In the genomic region with DNA sequence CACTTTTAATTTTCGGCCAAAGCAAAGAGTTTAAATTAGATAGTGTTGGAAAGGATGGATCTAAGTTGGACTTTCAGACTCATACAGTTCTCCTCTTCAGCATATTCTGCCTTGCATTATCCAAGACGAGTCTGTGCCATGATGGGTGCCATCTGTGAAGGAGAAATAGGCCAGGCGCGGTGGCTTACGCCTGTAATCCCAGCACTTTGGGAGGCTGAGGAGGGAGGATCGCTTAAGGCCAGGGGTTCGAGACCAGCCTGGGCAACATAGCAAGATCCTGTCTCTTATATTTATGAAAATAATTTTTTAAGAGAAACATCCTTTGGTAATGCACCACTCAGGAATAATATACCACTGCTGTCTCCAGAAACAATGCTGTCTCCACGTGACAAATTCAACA, we compare ENCODE assay signal across 35 cellular contexts. TPM values are rescaled to one million over a fixed set of nuclear protein-coding genes. Genes with fewer than 3 reads are reported as not detected.
DNase-seq lines count a peak whose midpoint lies in the region; ATAC-seq, FAIRE-seq and TF ChIP-seq lines count a peak whose summit lies in the region.
"Had no signal": no experiment of that assay in that cellular context is flagged by ENCODE, and none has a peak within 500 bp of the region (broad histone marks: within the 10 kb centered on the region; RNA-seq: fewer than 3 reads in every experiment).

No MANE protein-coding gene starts in this region.

- H3K4me1 ChIP-seq in K562 (replicated peaks in 1 of 2; ENCODE audit: control insufficient read depth in 2 of 2, insufficient read depth in 2 of 2, low read length in 2 of 2) = peaks cover under 1 to 3% of the 10 kb centered on the region in 2 experiments; a peak in 2 of 5 replicates
- no peaks in the 10 kb centered on the region for H3K4me1 ChIP-seq in esophagus muscularis mucosa
- H3K4me1 ChIP-seq in uterus = no peaks in the 10 kb centered on the region
- H3K4me1 ChIP-seq: A549, BE2C, BLaER1, Caco-2 had no signal

- H3K36me3 Mint-ChIP-seq in dendritic cell treated with granulocyte-macrophage colony-stimulating factor and Interleukin-4, amounts not matched to agents 40 ng/mL and 50 ng/mL, for 4 days (ENCODE audit: low read depth) = no peaks in the 10 kb centered on the region
- H3K36me3 Mint-ChIP-seq: CD14-positive monocyte; CD4-positive, alpha-beta memory T cell; CD4-positive, CD25-positive, alpha-beta regulatory T cell; CD8-positive, alpha-beta memory T cell; CD8-positive, alpha-beta T cell had no signal

- H3K27me3 ChIP-seq in K562 (ENCODE audit: control insufficient read depth in 2 of 2, insufficient read depth in 2 of 2, low read length in 2 of 2) = no peaks in the 10 kb centered on the region
- H3K27me3 ChIP-seq in esophagus muscularis mucosa = no peaks in the 10 kb centered on the region
- no peaks in the 10 kb centered on the region for H3K27me3 ChIP-seq in uterus
- H3K27me3 ChIP-seq: BE2C; BLaER1; BLaER1 treated with 17β-estradiol and CSF1 and Interleukin-3, amounts not matched to agents 10 nM and 100 nM had no signal

- H3K27ac ChIP-seq in K562 (ENCODE audit: extremely low read depth, low read depth, low read length) (no peak overlapping the region), esophagus muscularis mucosa (replicated peaks in 1 of 4) (no peak overlapping the region), uterus (no peak overlapping the region)
- H3K27ac ChIP-seq: 22Rv1; A549; BLaER1; BLaER1 treated with 17β-estradiol and CSF1 and Interleukin-3, amounts not matched to agents 10 nM and 100 nM; C4-2B had no signal

- H2AFZ ChIP-seq in K562 (ENCODE audit: low read depth, low read length) = no peak overlapping the region

- no peaks in the 10 kb centered on the region for H3K36me3 ChIP-seq in K562 (ENCODE audit: control insufficient read depth, insufficient read depth, low read length)
- H3K36me3 ChIP-seq in esophagus muscularis mucosa = no peaks in the 10 kb centered on the region
- H3K36me3 ChIP-seq in uterus = no peaks in the 10 kb centered on the region
- H3K36me3 ChIP-seq: BE2C; BLaER1; BLaER1 treated with 17β-estradiol and CSF1 and Interleukin-3, amounts not matched to agents 10 nM and 100 nM had no signal

- peaks cover 15% of the 10 kb centered on the region for H3K27me3 Mint-ChIP-seq in dendritic cell treated with granulocyte-macrophage colony-stimulating factor and Interleukin-4, amounts not matched to agents 40 ng/mL and 50 ng/mL, for 4 days

- H3K79me2 ChIP-seq in K562 (ENCODE audit: control insufficient read depth, insufficient read depth, low read length) = no peaks in the 10 kb centered on the region

- intact Hi-C loops in K562 (cut with micrococcal nuclease) (no loop called here), esophagus muscularis mucosa (cut with DNase I) (no loop called here), uterus (cut with DNase I; ENCODE audit: low total_unique reads) (no loop called here)
- intact Hi-C loops in dendritic cell treated with granulocyte-macrophage colony-stimulating factor and Interleukin-4, amounts not matched to agents 40 ng/mL and 50 ng/mL, for 4 days (cut with micrococcal nuclease) = no loop called here

- no peak overlapping the region for H3K4me3 Mint-ChIP-seq in dendritic cell treated with granulocyte-macrophage colony-stimulating factor and Interleukin-4, amounts not matched to agents 40 ng/mL and 50 ng/mL, for 4 days
- H3K4me3 Mint-ChIP-seq: B cell; CD14-positive monocyte; CD4-positive, alpha-beta memory T cell; CD4-positive, alpha-beta T cell; CD4-positive, CD25-positive, alpha-beta regulatory T cell; CD8-positive, alpha-beta T cell had no signal

- TF ChIP-seq CTCF in K562 (IDR thresholded peaks at IDR 0.05 in 2 of 3, conservative IDR thresholded peaks at IDR 0.05 in 1 of 3; ENCODE audit: insufficient read depth in 2 of 3, low read depth in 1 of 3, low read length in 3 of 3) (no peak), esophagus muscularis mucosa (IDR thresholded peaks at IDR 0.05) (no peak), uterus (IDR thresholded peaks at IDR 0.05) (no peak)

- H3K4me3 ChIP-seq in K562 (no peak overlapping the region), esophagus muscularis mucosa (no peak overlapping the region), uterus (no peak overlapping the region)
- H3K4me3 ChIP-seq: A549; BLaER1; BLaER1 treated with 17β-estradiol and CSF1 and Interleukin-3, amounts not matched to agents 10 nM and 100 nM had no signal

- BruUV-seq in K562 (replicated peaks; lab: Mats Ljungman, UMichigan) = no TSS peak

- WGBS in K562 (ENCODE audit: insufficient coverage, low coverage, missing lambda C conversion rate) = 54% methylated on average over 8 of the region's 8 CpGs
- WGBS in esophagus muscularis mucosa = 90% methylated on average over 8 of the region's 8 CpGs

- DNase-seq in K562 (ENCODE audit: extremely low read depth in 1 of 4, low spot score in 3 of 4) (no peak), esophagus muscularis mucosa (ENCODE audit: extremely low spot score) (peak; percentile 55), NCI-H2227 treated with DMSO at 0.1 percent for 48 hours (lab: John Stamatoyannopoulos, UW) (no peak), LoVo (ENCODE audit: low spot score) (no peak), uterus (no peak)
- DNase-seq: 8988T; ACHN; AML-193; BE2C; C1 segment of cervical spinal cord; Caco-2; Calu3; CD4-positive, alpha-beta memory T cell; CD4-positive, alpha-beta T cell; CD4-positive, CD25-positive, alpha-beta regulatory T cell; CD8-positive, alpha-beta memory T cell; CD8-positive, alpha-beta T cell; COR-L47; DMS 273 treated with DMSO at 0.1 percent for 48 hours; DMS153; DMS53; DMS79; DMS79 treated with DMSO at 0.1 percent for 48 hours; DND-41; EL had no signal

- TF ChIP-seq RAD21 in K562 (CRISPR knock-in tag; conservative IDR thresholded peaks at IDR 0.05 in 1 of 2, IDR thresholded peaks at IDR 0.05 in 1 of 2) = no peak

- no peak for TF ChIP-seq POLR2A in K562 (conservative IDR thresholded peaks at IDR 0.05)
- no peak for TF ChIP-seq POLR2A in esophagus muscularis mucosa (IDR thresholded peaks at IDR 0.05; ENCODE audit: low read depth)
- no peak for TF ChIP-seq POLR2A in uterus (IDR thresholded peaks at IDR 0.05)

- no peak overlapping the region for H3K4me2 ChIP-seq in K562 (ENCODE audit: insufficient read depth, low read length)
- H3K4me2 ChIP-seq: A549; BLaER1; BLaER1 treated with 17β-estradiol and CSF1 and Interleukin-3, amounts not matched to agents 10 nM and 100 nM had no signal

- H3K9me3 Mint-ChIP-seq in dendritic cell treated with granulocyte-macrophage colony-stimulating factor and Interleukin-4, amounts not matched to agents 40 ng/mL and 50 ng/mL, for 4 days = no peaks in the 10 kb centered on the region
- H3K9me3 Mint-ChIP-seq: CD14-positive monocyte; CD4-positive, alpha-beta memory T cell; CD4-positive, alpha-beta T cell; CD4-positive, CD25-positive, alpha-beta regulatory T cell; CD8-positive, alpha-beta memory T cell; CD8-positive, alpha-beta T cell had no signal

- no peaks in the 10 kb centered on the region for H3K9me1 ChIP-seq in K562 (ENCODE audit: control insufficient read depth, insufficient read depth, low read length)

- TF ChIP-seq EP300 in K562 (IDR thresholded peaks at IDR 0.05; ENCODE audit: low read length) (no peak), esophagus muscularis mucosa (IDR thresholded peaks at IDR 0.05) (no peak)

- CTCF ChIA-PET in K562 (lab: Yijun Ruan, JAX; ENCODE audit: low intra/inter-chr PET ratio) = no interaction called here

- in situ Hi-C loops in K562 (cut with MboI) = no loop called here

- H3K27ac Mint-ChIP-seq in dendritic cell treated with granulocyte-macrophage colony-stimulating factor and Interleukin-4, amounts not matched to agents 40 ng/mL and 50 ng/mL, for 4 days = peak overlapping the region; percentile 9
- H3K27ac Mint-ChIP-seq: B cell; CD4-positive, alpha-beta T cell; CD4-positive, CD25-positive, alpha-beta regulatory T cell; CD8-positive, alpha-beta T cell had no signal

- no peak for FAIRE-seq in K562 (lab: Jason Lieb, UNC)
- FAIRE-seq: A204.1, A549, D721Med had no signal

- H3K9ac ChIP-seq in K562 (ENCODE audit: insufficient read depth in 1 of 2, low read depth in 2 of 2, low read length in 2 of 2) = no peak overlapping the region
- H3K9ac ChIP-seq: BLaER1; BLaER1 treated with 17β-estradiol and CSF1 and Interleukin-3, amounts not matched to agents 10 nM and 100 nM had no signal

- POLR2A ChIA-PET in K562 (lab: Yijun Ruan, JAX) = interaction anchor here (0.8 kb wide), 1 partner anchor 44 kb away, joined by 3 read pairs; no protein-coding TSS in a partner anchor

- H4K20me1 ChIP-seq in K562 (replicated peaks; ENCODE audit: control insufficient read depth, insufficient read depth, low read length) = no peaks in the 10 kb centered on the region
- H4K20me1 ChIP-seq: BLaER1; BLaER1 treated with 17β-estradiol and CSF1 and Interleukin-3, amounts not matched to agents 10 nM and 100 nM had no signal

- H3K9me3 ChIP-seq in K562 (replicated peaks; ENCODE audit: control insufficient read depth, insufficient read depth, low read depth, low read length) (no peaks in the 10 kb centered on the region), esophagus muscularis mucosa (no peaks in the 10 kb centered on the region), uterus (no peaks in the 10 kb centered on the region)
- H3K9me3 ChIP-seq: A549; BE2C; BLaER1; BLaER1 treated with 17β-estradiol and CSF1 and Interleukin-3, amounts not matched to agents 10 nM and 100 nM; Caco-2 had no signal

- ATAC-seq in K562 = no peak
- ATAC-seq: A549; CD8-positive, alpha-beta T cell had no signal

- H3K4me1 Mint-ChIP-seq in dendritic cell treated with granulocyte-macrophage colony-stimulating factor and Interleukin-4, amounts not matched to agents 40 ng/mL and 50 ng/mL, for 4 days (ENCODE audit: low read depth) = no peaks in the 10 kb centered on the region
- H3K4me1 Mint-ChIP-seq: B cell; CD14-positive monocyte; CD4-positive, alpha-beta memory T cell; CD4-positive, CD25-positive, alpha-beta regulatory T cell had no signal

RNA-seq across cellular contexts. Expression of a gene that starts 6.5 kb away (rescaled TPM):
- total RNA-seq in K562 (2011; cell fraction: chromatin; rRNA removed; ENCODE audit: low replicate concordance) = 4.5 and 4.7 TPM in 2 replicates
- total RNA-seq in K562 (2011; cell fraction: nucleolus; rRNA removed) = 2.7 and 2.9 TPM in 2 replicates
- total RNA-seq in K562 (2011; cell fraction: nucleoplasm; rRNA removed) = 3.7 and 4.7 TPM in 2 replicates
- total RNA-seq in K562 (2014; rRNA removed) (0.18 and 0.86 TPM in 2 replicates), K562 (2014; rRNA removed; fragmentation: Illumina TruSeq; extraction: Trizol) (1.4 and 1.6 TPM in 2 replicates), K562 (2015; rRNA removed; fragmentation: Illumina TruSeq; extraction: Trizol) (0.43 and 0.53 TPM in 2 replicates), K562 (2021) (0.98 TPM in 2 replicates), esophagus muscularis mucosa (1 to 10 TPM in 2 of 4 donors, under 1 TPM in 2; 0.42 to 3.6 (median 1.8) TPM), uterus (1 to 10 TPM in 2 of 4 donors, under 1 TPM in 1, not detected in 1; 0.29 to 9.7 (median 1.8) TPM)
- polyA plus RNA-seq in K562 (2011; rRNA removed) (0.62 and 1.3 TPM in 2 replicates), K562 (2014; fragmentation: Illumina TruSeq; extraction: Trizol) (0.89 and 1.0 TPM in 2 replicates), K562 (2014; fragmentation: Nextera tagmentation; extraction: Ambion mirVana) (1 to 10 TPM in 1 of 2 experiments, under 1 TPM in 1; 0.94 to 1.1 TPM), K562 (2014; rRNA removed) (0.81 and 1.1 TPM in 2 replicates)
- polyA plus RNA-seq in K562 (2011; cell fraction: cytosol; rRNA removed) = 0.58 and 0.69 TPM in 2 replicates
- polyA plus RNA-seq in K562 (2011; cell fraction: nucleus; rRNA removed) = 0.55 and 1.2 TPM in 2 replicates
- polyA plus RNA-seq in K562 (2012) = 0.98 and 1.3 TPM in 2 replicates
- 0.81 and 2.1 TPM in 2 replicates for polyA minus RNA-seq in K562 (2011; rRNA and poly(A)+ RNA removed)
- not detected in 2 replicates for polyA minus RNA-seq in K562 (2011; cell fraction: cytosol; rRNA and poly(A)+ RNA removed)
- polyA minus RNA-seq in K562 (2011; cell fraction: nucleus; rRNA and poly(A)+ RNA removed) = 0.94 and 1.8 TPM in 2 replicates
- total RNA-seq: CD4-positive, alpha-beta T cell; CD4-positive, CD25-positive, alpha-beta regulatory T cell; CD8-positive, alpha-beta T cell had no signal
- polyA plus RNA-seq: CD8-positive, alpha-beta memory T cell had no signal

RNA-seq across cellular contexts. Expression of a gene that starts 35.1 kb away (rescaled TPM):
- total RNA-seq in K562 (2011; cell fraction: chromatin; rRNA removed; ENCODE audit: low replicate concordance) = 5.7 and 14.8 TPM in 2 replicates
- total RNA-seq in K562 (2011; cell fraction: nucleolus; rRNA removed) = 4.0 and 5.0 TPM in 2 replicates
- total RNA-seq in K562 (2011; cell fraction: nucleoplasm; rRNA removed) = 6.6 and 8.5 TPM in 2 replicates
- total RNA-seq in K562 (2014; rRNA removed) (12.9 and 14.1 TPM in 2 replicates), K562 (2014; rRNA removed; fragmentation: Illumina TruSeq; extraction: Trizol) (33.2 and 39.0 TPM in 2 replicates), K562 (2015; rRNA removed; fragmentation: Illumina TruSeq; extraction: Trizol) (21.3 and 22.2 TPM in 2 replicates), K562 (2021) (18.4 and 21.3 TPM in 2 replicates), esophagus muscularis mucosa (10 to 100 TPM; 10.4 to 22.0 (median 13.1) TPM), uterus (10 to 100 TPM; 11.5 to 33.0 (median 15.7) TPM)
- polyA plus RNA-seq in K562 (2011; rRNA removed) (15.6 and 22.2 TPM in 2 replicates), K562 (2014; fragmentation: Illumina TruSeq; extraction: Trizol) (28.5 and 33.5 TPM in 2 replicates), K562 (2014; fragmentation: Nextera tagmentation; extraction: Ambion mirVana) (10 to 100 TPM; 47.6 to 58.9 TPM), K562 (2014; rRNA removed) (14.5 and 14.6 TPM in 2 replicates)
- polyA plus RNA-seq in K562 (2011; cell fraction: cytosol; rRNA removed) = 6.4 and 11.8 TPM in 2 replicates
- 3.9 and 6.5 TPM in 2 replicates for polyA plus RNA-seq in K562 (2011; cell fraction: nucleus; rRNA removed)
- polyA plus RNA-seq in K562 (2012) = 24.7 and 24.9 TPM in 2 replicates
- 29.7 and 32.3 TPM in 2 replicates for polyA minus RNA-seq in K562 (2011; rRNA and poly(A)+ RNA removed)
- polyA minus RNA-seq in K562 (2011; cell fraction: cytosol; rRNA and poly(A)+ RNA removed) = 8.5 and 12.4 TPM in 2 replicates
- polyA minus RNA-seq in K562 (2011; cell fraction: nucleus; rRNA and poly(A)+ RNA removed) = 2.2 and 5.6 TPM in 2 replicates

RNA-seq across cellular contexts. Expression of a gene that starts 35.3 kb away (rescaled TPM):
- 24.6 and 83.9 TPM in 2 replicates for total RNA-seq in K562 (2011; cell fraction: chromatin; rRNA removed; ENCODE audit: low replicate concordance)
- total RNA-seq in K562 (2011; cell fraction: nucleolus; rRNA removed) = 8.7 and 20.5 TPM in 2 replicates
- total RNA-seq in K562 (2011; cell fraction: nucleoplasm; rRNA removed) = 27.6 and 27.7 TPM in 2 replicates
- total RNA-seq in K562 (2014; rRNA removed) (7.1 and 10.4 TPM in 2 replicates), K562 (2014; rRNA removed; fragmentation: Illumina TruSeq; extraction: Trizol) (12.3 and 13.9 TPM in 2 replicates), K562 (2015; rRNA removed; fragmentation: Illumina TruSeq; extraction: Trizol) (7.5 and 8.7 TPM in 2 replicates), K562 (2021) (9.8 and 12.9 TPM in 2 replicates), esophagus muscularis mucosa (10 to 100 TPM; 18.2 to 26.6 (median 23.1) TPM), uterus (10 to 100 TPM; 17.1 to 56.6 (median 41.6) TPM)
- polyA plus RNA-seq in K562 (2011; rRNA removed) (7.0 and 7.9 TPM in 2 replicates), K562 (2014; fragmentation: Illumina TruSeq; extraction: Trizol) (9.8 and 11.3 TPM in 2 replicates), K562 (2014; fragmentation: Nextera tagmentation; extraction: Ambion mirVana) (1 to 10 TPM in 1 of 2 experiments, under 1 TPM in 1; 0.83 to 1.6 TPM), K562 (2014; rRNA removed) (8.0 and 9.4 TPM in 2 replicates)
- 2.8 and 3.8 TPM in 2 replicates for polyA plus RNA-seq in K562 (2011; cell fraction: cytosol; rRNA removed)
- polyA plus RNA-seq in K562 (2011; cell fraction: nucleus; rRNA removed) = 21.3 and 27.5 TPM in 2 replicates
- polyA plus RNA-seq in K562 (2012) = 4.6 and 7.2 TPM in 2 replicates
- 14.3 and 14.5 TPM in 2 replicates for polyA minus RNA-seq in K562 (2011; rRNA and poly(A)+ RNA removed)
- 4.3 and 9.4 TPM in 2 replicates for polyA minus RNA-seq in K562 (2011; cell fraction: cytosol; rRNA and poly(A)+ RNA removed)
- polyA minus RNA-seq in K562 (2011; cell fraction: nucleus; rRNA and poly(A)+ RNA removed) = 18.6 and 29.8 TPM in 2 replicates
